8 cellular contexts compared by ENCODE assay signal in the genomic region with DNA sequence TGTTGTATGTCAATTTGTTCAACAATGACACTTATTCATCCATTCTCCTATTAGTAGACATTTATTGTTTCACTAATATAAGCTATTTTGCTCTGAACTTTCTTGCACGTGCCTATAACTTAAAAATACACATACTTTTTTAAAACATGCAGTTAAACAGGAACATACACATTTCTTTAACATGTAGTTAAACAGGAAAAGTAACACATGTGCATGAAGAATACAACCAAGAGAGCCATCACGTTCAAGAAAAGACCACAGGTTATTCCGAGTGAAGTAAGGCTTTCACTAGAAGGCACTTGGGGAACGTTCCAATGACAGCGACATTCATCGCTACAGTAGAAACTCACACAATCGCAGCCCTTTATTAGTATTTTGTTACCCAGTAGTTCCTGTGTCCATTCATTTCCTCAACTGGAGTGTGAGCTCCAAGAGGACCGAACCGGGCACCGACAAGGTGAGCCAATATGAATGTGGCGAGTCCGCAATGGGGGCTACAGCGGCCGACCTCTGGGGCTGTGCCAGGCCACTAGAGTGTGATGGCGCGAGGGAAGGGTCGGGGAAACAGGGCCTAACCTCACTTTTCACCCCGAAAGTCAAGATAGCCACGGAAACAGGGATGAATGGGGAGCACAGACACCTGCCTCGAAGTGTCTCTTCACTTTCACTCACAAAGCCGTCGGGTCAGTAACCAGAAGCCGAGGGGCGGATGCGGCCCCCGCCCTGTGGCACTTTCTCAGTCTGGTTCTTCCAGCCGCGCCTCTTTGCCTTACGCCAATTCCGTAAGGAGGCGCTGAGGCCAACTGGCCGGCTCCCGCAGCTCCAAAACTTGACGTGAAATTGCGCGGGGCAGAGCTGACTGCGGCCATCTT. TPM values are rescaled to one million over a fixed set of nuclear protein-coding genes. Genes with fewer than 3 reads are reported as not detected.
A peak's percentile ranks its signal among the peaks of the same experiment; 100 is the strongest.
DNase-seq lines count a peak whose midpoint lies in the region; ATAC-seq, FAIRE-seq and TF ChIP-seq lines count a peak whose summit lies in the region.

No MANE protein-coding gene starts in this region.

- H3K9ac ChIP-seq in GM12878 (ENCODE audit: control insufficient read depth, insufficient read depth, low read length), result peak overlapping the region; percentile 98

- CTCF ChIA-PET in GM12878 (lab: Yijun Ruan, JAX), result interaction anchor here (0.7 to 7.7 kb wide), 13 partner anchors 9 to 105 kb away, joined by 3 to 99 read pairs (median 5); a partner anchor contains a TSS

- peak overlapping the region; percentile 95 for H3K4me2 ChIP-seq in GM12878 (ENCODE audit: control insufficient read depth, insufficient read depth)

- 0 out of 2 replicates have a peak, but pooled peaks cover 3% of the 10 kb centered on the region for H3K4me1 ChIP-seq in GM12878 (ENCODE audit: control insufficient read depth, insufficient read depth, low read length)

- H3K27ac ChIP-seq in GM12878 (ENCODE audit: control insufficient read depth, insufficient read depth), result peak overlapping the region; percentile 99

- no peaks in the 10 kb centered on the region; the same call in none of the 3 replicates for H3K9me3 ChIP-seq in GM12878 (replicated peaks; ENCODE audit: control insufficient read depth, insufficient read depth, low read length)

- RAD21 ChIA-PET in GM12878 (lab: Charles Lee; ENCODE audit: unreplicated experiment), result interaction anchor here (0.7 to 9.4 kb wide), 16 partner anchors 8 to 111 kb away, joined by 3 to 273 read pairs (median 5); no protein-coding TSS in a partner anchor

- in situ Hi-C loops in GM12878 (cut with MboI), result loop anchor here (5.0 kb wide), 1 partner anchor 68 kb away; no protein-coding TSS in a partner anchor

- no peaks in the 10 kb centered on the region for H3K27me3 ChIP-seq in GM12878 (replicated peaks in 1 of 2; ENCODE audit: control insufficient read depth in 2 of 2, insufficient read depth in 2 of 2, low read length in 1 of 2)

- ATAC-seq in HG03025 (IDR thresholded peaks at IDR 0.05; ENCODE audit: low FRiP score, unreplicated experiment), result peak; percentile 44
- peak; percentile 69 for ATAC-seq in GM12878

- peak; percentile 93 for DNase-seq in activated effector memory CD4-positive, alpha-beta T cell treated with anti-CD3 and anti-CD28 coated beads, Interleukin-2, amount 50 U/mL, for 16 hours
- no peak for DNase-seq in activated effector memory CD4-positive, alpha-beta T cell treated with Interleukin-2 at 50 U/mL for 16 hours
- peak; percentile 90 for DNase-seq in NCI-H2029 (lab: John Stamatoyannopoulos, UW)
- DNase-seq in T-helper 22 cell (ENCODE audit: low read depth), result peak; percentile 71
- DNase-seq in GM12878 (ENCODE audit: low read depth, low spot score), result peak; percentile 19
- peak; percentile 55 for DNase-seq in skeletal muscle cell (ENCODE audit: low read depth)

- 0 out of 2 replicates have a peak, but pooled peaks have one; percentile 5 for TF ChIP-seq RAD21 in GM12878 (IDR thresholded peaks at IDR 0.05; ENCODE audit: insufficient read depth, low read depth, low read length)

- under 1% methylated on average over 37 of the region's 37 CpGs for WGBS in GM12878 (ENCODE audit: insufficient coverage, insufficient replicate concordance, low lambda C conversion rate, missing lambda C conversion rate)

- SMC1A ChIA-PET in GM12878 (lab: Charles Lee; ENCODE audit: uncharacterized antibody, unreplicated experiment), result interaction anchor here (0.7 to 8.1 kb wide), 14 partner anchors 13 to 129 kb away, joined by 3 to 180 read pairs (median 4); no protein-coding TSS in a partner anchor

- TSS peak; percentile 87 for BruUV-seq in GM12878 (replicated peaks; lab: Mats Ljungman, UMichigan)

- no peak for FAIRE-seq in GM12878 (lab: Jason Lieb, UNC)

- TF ChIP-seq EP300 in GM12878 (IDR thresholded peaks at IDR 0.05; ENCODE audit: borderline replicate concordance in 1 of 2, control insufficient read depth in 1 of 2, low read depth in 2 of 2, low read length in 2 of 2), result no peak

- POLR2A ChIA-PET in GM12878 (lab: Charles Lee), result interaction anchor here (0.6 to 8.8 kb wide), 17 partner anchors 13 to 765 kb away, joined by 3 to 124 read pairs (median 4); a partner anchor contains a TSS

- peaks cover 57% of the 10 kb centered on the region for H3K79me2 ChIP-seq in GM12878 (ENCODE audit: control insufficient read depth, insufficient read depth, low read length)

- peak overlapping the region; percentile 78 for H3K4me3 ChIP-seq in GM12878
- H3K4me3 ChIP-seq in iPS-11a (ENCODE audit: low read depth, low read length), result peak overlapping the region; percentile 89
- H3K4me3 ChIP-seq in skeletal muscle cell (ENCODE audit: low read depth, low read length), result peak overlapping the region; percentile 95

- H2AFZ ChIP-seq in GM12878 (ENCODE audit: control insufficient read depth, low read depth, low read length), result peak overlapping the region; percentile 97

- H3K36me3 ChIP-seq in GM12878 (ENCODE audit: control insufficient read depth in 2 of 2, insufficient read depth in 2 of 2, low read length in 1 of 2), result no peaks in the 10 kb centered on the region

- intact Hi-C loops in GM12878 (cut with micrococcal nuclease; ENCODE audit: unreplicated experiment), result loop anchor here (1.0 to 5.0 kb wide), 4 partner anchors 62 to 105 kb away; a partner anchor contains a TSS

- 0 out of 2 replicates have a peak, but pooled peaks cover 6% of the 10 kb centered on the region for H4K20me1 ChIP-seq in GM12878 (ENCODE audit: control insufficient read depth, insufficient read depth)

- peak; percentile 83 for TF ChIP-seq POLR2A in GM12878 (IDR thresholded peaks at IDR 0.05; ENCODE audit: low read depth, low read length)

- no peak for TF ChIP-seq CTCF in GM12878 (IDR thresholded peaks at IDR 0.05 in 2 of 3, conservative IDR thresholded peaks at IDR 0.05 in 1 of 3; ENCODE audit: control insufficient read depth in 2 of 3, extremely low read depth in 1 of 3, insufficient read depth in 1 of 3, low read depth in 3 of 3, low read length in 3 of 3)

TF ChIP-seq in GM12878, 131 proteins besides CTCF, POLR2A, EP300 and RAD21 (continues in another document):
- 0 out of 2 replicates have a peak, but pooled peaks have one; percentile 66 for TF ChIP-seq PML (IDR thresholded peaks at IDR 0.05; ENCODE audit: low read length)
- peak; percentile 49; the same call in 1 of the 2 replicates for TF ChIP-seq MTA3 (IDR thresholded peaks at IDR 0.05; ENCODE audit: borderline replicate concordance, low read length)
- peak; percentile 2; the same call in 1 of the 2 replicates for TF ChIP-seq MXI1 (IDR thresholded peaks at IDR 0.05; ENCODE audit: low read depth, low read length)
- peak; percentile 65 for TF ChIP-seq DPF2 (IDR thresholded peaks at IDR 0.05)
- TF ChIP-seq NFXL1 (IDR thresholded peaks at IDR 0.05; ENCODE audit: borderline replicate concordance), result no peak
- no peak for TF ChIP-seq YBX1 (IDR thresholded peaks at IDR 0.05)
- TF ChIP-seq, protein P1, sequence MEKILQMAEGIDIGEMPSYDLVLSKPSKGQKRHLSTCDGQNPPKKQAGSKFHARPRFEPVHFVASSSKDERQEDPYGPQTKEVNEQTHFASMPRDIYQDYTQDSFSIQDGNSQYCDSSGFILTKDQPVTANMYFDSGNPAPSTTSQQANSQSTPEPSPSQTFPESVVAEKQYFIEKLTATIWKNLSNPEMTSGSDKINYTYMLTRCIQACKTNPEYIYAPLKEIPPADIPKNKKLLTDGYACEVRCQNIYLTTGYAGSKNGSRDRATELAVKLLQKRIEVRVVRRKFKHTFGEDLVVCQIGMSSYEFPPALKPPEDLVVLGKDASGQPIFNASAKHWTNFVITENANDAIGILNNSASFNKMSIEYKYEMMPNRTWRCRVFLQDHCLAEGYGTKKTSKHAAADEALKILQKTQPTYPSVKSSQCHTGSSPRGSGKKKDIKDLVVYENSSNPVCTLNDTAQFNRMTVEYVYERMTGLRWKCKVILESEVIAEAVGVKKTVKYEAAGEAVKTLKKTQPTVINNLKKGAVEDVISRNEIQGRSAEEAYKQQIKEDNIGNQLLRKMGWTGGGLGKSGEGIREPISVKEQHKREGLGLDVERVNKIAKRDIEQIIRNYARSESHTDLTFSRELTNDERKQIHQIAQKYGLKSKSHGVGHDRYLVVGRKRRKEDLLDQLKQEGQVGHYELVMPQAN (conservative IDR thresholded peaks at IDR 0.05), result peak; percentile 70
- no peak; the same call in 1 of the 2 replicates for TF ChIP-seq CHD1 (IDR thresholded peaks at IDR 0.05; ENCODE audit: low read depth, low read length)
- no peak for TF ChIP-seq TAF1 (IDR thresholded peaks at IDR 0.05; ENCODE audit: borderline replicate concordance, low read depth, low read length)
- TF ChIP-seq BHLHE40 (IDR thresholded peaks at IDR 0.05; ENCODE audit: borderline replicate concordance in 1 of 2, low read depth in 2 of 2, low read length in 1 of 2), result peak in 1 of 2 experiments; percentile 78; a peak in 2 of 4 replicates
- TF ChIP-seq RFX5 (IDR thresholded peaks at IDR 0.05; ENCODE audit: low read depth, low read length), result no peak
- TF ChIP-seq POLR2AphosphoS5 (IDR thresholded peaks at IDR 0.05; ENCODE audit: low read length), result peak; percentile 88

RNA-seq across cellular contexts. Expression of a gene that starts 0.8 kb away (rescaled TPM):
- total RNA-seq in GM12878 (2013; cell fraction: nucleolus; rRNA removed), result 441 and 485 TPM in 2 replicates
- total RNA-seq in GM12878 (2014; rRNA removed) (176 and 273 TPM in 2 replicates), GM12878 (2014; rRNA removed; fragmentation: Illumina TruSeq; extraction: Trizol) (432 and 434 TPM in 2 replicates), GM12878 (2021) (247 and 255 TPM in 2 replicates)
- polyA plus RNA-seq in GM12878 (2011; ENCODE audit: low read depth), result 160 TPM
- polyA plus RNA-seq in GM12878 (2011; rRNA removed) (442 and 688 TPM in 2 replicates), GM12878 (2014; fragmentation: Illumina TruSeq; extraction: Trizol) (433 and 634 TPM in 2 replicates), GM12878 (2014; fragmentation: Nextera tagmentation; extraction: Ambion mirVana) (100 to 1,000 TPM; 770 to 787 TPM), GM12878 (2014; rRNA removed) (200 and 244 TPM in 2 replicates), GM12878 (2016; fragmentation: Nextera tagmentation; extraction: Ambion mirVana) (100 to 1,000 TPM; 448 to 466 TPM)
- polyA plus RNA-seq in GM12878 (2011; cell fraction: cytosol; rRNA removed), result 101 and 128 TPM in 2 replicates
- 104 and 113 TPM in 2 replicates for polyA plus RNA-seq in GM12878 (2011; cell fraction: nucleus; rRNA removed)
- 292 and 321 TPM in 2 replicates for polyA plus RNA-seq in GM12878 (2012)
- polyA minus RNA-seq in GM12878 (2011; rRNA and poly(A)+ RNA removed), result 121 and 263 TPM in 2 replicates
- 76.6 and 86.1 TPM in 2 replicates for polyA minus RNA-seq in GM12878 (2011; cell fraction: cytosol; rRNA and poly(A)+ RNA removed)
- 103 and 156 TPM in 2 replicates for polyA minus RNA-seq in GM12878 (2011; cell fraction: nucleus; rRNA and poly(A)+ RNA removed)
